ENCODE assay signal across 23 cellular contexts in the genomic region with DNA sequence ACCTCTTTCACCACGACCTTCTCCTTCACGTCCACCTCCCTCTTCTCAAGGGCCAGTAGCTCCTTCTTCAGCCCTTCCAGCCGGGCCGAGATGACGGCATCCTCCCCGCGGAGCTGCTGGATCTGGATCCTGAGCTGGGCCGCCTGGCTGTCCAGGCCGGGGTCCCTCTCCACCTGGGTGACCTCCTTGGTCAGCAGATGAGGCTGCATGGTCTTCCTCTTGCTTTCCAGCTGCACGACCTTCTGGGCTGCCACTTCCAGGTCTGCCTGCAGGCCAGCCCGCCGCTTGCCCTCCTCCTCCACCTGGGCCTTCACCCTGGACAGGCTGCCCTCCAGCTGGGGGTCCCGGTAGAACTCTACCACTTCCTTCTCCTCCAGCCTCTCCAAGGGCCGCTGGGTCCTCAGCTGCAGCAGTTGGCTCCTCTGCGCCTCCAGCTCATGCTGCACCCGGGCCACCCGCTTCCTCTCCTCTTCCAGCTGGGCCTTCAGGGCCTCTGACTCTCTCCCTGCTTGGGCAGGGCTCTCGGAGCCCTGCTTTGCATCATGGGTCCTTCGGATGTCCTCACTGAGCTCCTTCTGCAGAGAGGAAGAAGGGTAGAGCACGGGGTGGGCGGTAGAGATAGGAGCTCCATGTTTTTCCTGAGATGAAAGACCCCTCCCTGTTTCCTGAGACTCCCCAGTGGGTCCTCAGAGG. TPM values are rescaled to one million over a fixed set of nuclear protein-coding genes. Genes with fewer than 3 reads are reported as not detected.
"Had no signal": no experiment of that assay in that cellular context is flagged by ENCODE, and none has a peak within 500 bp of the region (broad histone marks: within the 10 kb centered on the region; RNA-seq: fewer than 3 reads in every experiment).

No MANE protein-coding gene starts in this region.

- H3K9me3 Mint-ChIP-seq: activated CD4-positive, alpha-beta T cell treated with anti-CD3 and anti-CD28 coated beads, Interleukin-2, amount 10 ng/mL, durations not matched to agents 7 days and 5 days; activated naive CD4-positive, alpha-beta T cell treated with anti-CD3 and anti-CD28 coated beads, Interleukin-2, amount 50 U/mL, for 72 hours; activated T-helper 1 cell treated with anti-CD3 and anti-CD28 coated beads, Interleukin-12 subunit alpha, Interleukin-12 subunit beta, Interleukin-2, Interleukin-4 antibody, amounts not matched to agents 30 ng/mL and 10 ng/mL and 1 ng/mL, durations not matched to agents 14 hours and 24 hours and 36 hours; dendritic cell treated with granulocyte-macrophage colony-stimulating factor and Interleukin-4, amounts not matched to agents 40 ng/mL and 50 ng/mL, for 4 days; nephron progenitor cell; stimulated activated effector memory CD8-positive, alpha-beta T cell treated with anti-CD3 and anti-CD28 coated beads, Interleukin-12 subunit alpha, Interleukin-12 subunit beta, amount 100 ng/mL, for 72 hours had no signal

- H3K27ac Mint-ChIP-seq: activated CD4-positive, alpha-beta T cell treated with anti-CD3 and anti-CD28 coated beads, Interleukin-2, amount 10 ng/mL, durations not matched to agents 7 days and 5 days; activated CD8-positive, alpha-beta T cell treated with anti-CD3 and anti-CD28 coated beads, Interleukin-2, amount 10 ng/mL, durations not matched to agents 7 days and 5 days; activated T-helper 1 cell treated with anti-CD3 and anti-CD28 coated beads, Interleukin-12 subunit alpha, Interleukin-12 subunit beta, Interleukin-2, Interleukin-4 antibody, amounts not matched to agents 30 ng/mL and 10 ng/mL and 1 ng/mL, durations not matched to agents 14 hours and 24 hours and 36 hours; dendritic cell treated with granulocyte-macrophage colony-stimulating factor and Interleukin-4, amounts not matched to agents 40 ng/mL and 50 ng/mL, for 4 days; stimulated activated effector memory CD8-positive, alpha-beta T cell treated with anti-CD3 and anti-CD28 coated beads, Interleukin-12 subunit alpha, Interleukin-12 subunit beta, amount 100 ng/mL, for 72 hours had no signal

- H3K27me3 Mint-ChIP-seq: activated CD4-positive, alpha-beta T cell treated with anti-CD3 and anti-CD28 coated beads, Interleukin-2, amount 10 ng/mL, durations not matched to agents 7 days and 5 days; brain had no signal

- H3K4me3 ChIP-seq: right lobe of liver, transverse colon had no signal

- H3K36me3 Mint-ChIP-seq: activated naive CD4-positive, alpha-beta T cell treated with anti-CD3 and anti-CD28 coated beads, Interleukin-2, amount 50 U/mL, for 72 hours; brain had no signal

- H3K9me3 ChIP-seq: right lobe of liver, transverse colon had no signal

- H3K4me3 Mint-ChIP-seq: activated CD4-positive, alpha-beta T cell treated with anti-CD3 and anti-CD28 coated beads, Interleukin-2, amount 10 ng/mL, durations not matched to agents 7 days and 5 days; activated CD8-positive, alpha-beta T cell treated with anti-CD3 and anti-CD28 coated beads, Interleukin-2, amount 10 ng/mL, durations not matched to agents 7 days and 5 days; activated T-helper 1 cell treated with anti-CD3 and anti-CD28 coated beads, Interleukin-12 subunit alpha, Interleukin-12 subunit beta, Interleukin-2, Interleukin-4 antibody, amounts not matched to agents 30 ng/mL and 10 ng/mL and 1 ng/mL, durations not matched to agents 14 hours and 24 hours and 36 hours; brain; dendritic cell treated with granulocyte-macrophage colony-stimulating factor and Interleukin-4, amounts not matched to agents 40 ng/mL and 50 ng/mL, for 4 days; nephron progenitor cell; stimulated activated effector memory CD8-positive, alpha-beta T cell treated with anti-CD3 and anti-CD28 coated beads, Interleukin-12 subunit alpha, Interleukin-12 subunit beta, amount 100 ng/mL, for 72 hours had no signal

- DNase-seq: activated CD4-positive, alpha-beta T cell treated with anti-CD3 and anti-CD28 coated beads, Interleukin-2, amount 10 ng/mL, durations not matched to agents 7 days and 5 days; activated CD4-positive, CD25-positive, alpha-beta regulatory T cell treated with anti-CD3 and anti-CD28 coated beads, Interleukin-2, amount 50 U/mL, for 72 hours; activated CD8-positive, alpha-beta T cell treated with anti-CD3 and anti-CD28 coated beads, Interleukin-2, amount 10 ng/mL, durations not matched to agents 7 days and 5 days; activated gamma-delta T cell treated with Interleukin-2 at 50 U/mL for 16 hours; aorta; effector CD8-positive, alpha-beta T cell; foreskin melanocyte; hippocampal formation; left ventricle myocardium superior; nephron progenitor cell; nucleus accumbens; small intestine; stimulated activated CD4-positive, alpha-beta T cell treated with anti-CD3 and anti-CD28 coated beads, Interleukin-2, amount 100 ng/mL, for 24 hours; transverse colon; WERI-Rb-1 had no signal

- H3K36me3 ChIP-seq: right lobe of liver, transverse colon had no signal

- H3K27ac ChIP-seq: right lobe of liver, transverse colon, WERI-Rb-1 had no signal

- ATAC-seq: activated CD8-positive, alpha-beta T cell treated with anti-CD3 and anti-CD28 coated beads, Interleukin-2, amount 10 ng/mL, durations not matched to agents 7 days and 5 days; activated naive CD4-positive, alpha-beta T cell treated with anti-CD3 and anti-CD28 coated beads, Interleukin-2, amount 50 U/mL, for 72 hours; left ventricle myocardium superior; right lobe of liver; stimulated activated effector memory CD8-positive, alpha-beta T cell treated with anti-CD3 and anti-CD28 coated beads, Interleukin-12 subunit alpha, Interleukin-12 subunit beta, amount 100 ng/mL, for 72 hours had no signal

- H3K27me3 ChIP-seq: right lobe of liver, transverse colon had no signal

- FAIRE-seq: small intestine, urothelium cell line had no signal

RNA-seq across cellular contexts. Expression of a gene that starts 17.0 kb away (rescaled TPM):
- total RNA-seq: chondrocyte had no signal
